In genomic region chr13:42581427-42581826, GRCh38 we compare ENCODE assay signal across 30 cellular contexts. TPM values are rescaled to one million over a fixed set of nuclear protein-coding genes. Genes with fewer than 3 reads are reported as not detected.
DNase-seq lines count a peak whose midpoint lies in the region; ATAC-seq and TF ChIP-seq lines count a peak whose summit lies in the region.
"Had no signal": no experiment of that assay in that cellular context is flagged by ENCODE, and none has a peak within 500 bp of the region (broad histone marks: within the 10 kb centered on the region; RNA-seq: fewer than 3 reads in every experiment).

No MANE protein-coding gene starts in this region.

- no peaks in the 10 kb centered on the region for H4K20me1 ChIP-seq in GM23338 (replicated peaks; ENCODE audit: insufficient read depth)
- H4K20me1 ChIP-seq: BLaER1 had no signal

- H3K4me2 ChIP-seq in GM23338 = no peak overlapping the region
- H3K4me2 ChIP-seq: BLaER1 had no signal

- H3K27me3 Mint-ChIP-seq in GM23338 (ENCODE audit: insufficient read depth, low read depth, poor library complexity) (no peaks in the 10 kb centered on the region), immature natural killer cell (ENCODE audit: low read depth in 3 of 3) (peaks cover 3 to 9% (median 4%) of the 10 kb centered on the region in 3 donors), natural killer cell (ENCODE audit: low read depth in 2 of 2) (peaks cover 0 to under 1% of the 10 kb centered on the region in 2 donors), nephron progenitor cell (ENCODE audit: low read depth, poor library complexity) (peaks cover 8% of the 10 kb centered on the region)
- H3K27me3 Mint-ChIP-seq in activated T-cell treated with anti-CD3 and anti-CD28 coated beads, Interleukin-2, amount 50 U/mL, for 72 hours (ENCODE audit: low read depth) = peaks cover 27% of the 10 kb centered on the region

- H3K27ac Mint-ChIP-seq in GM23338 (peak overlapping the region; percentile 65), immature natural killer cell (peak overlapping the region; percentile 55 to 91 (median 72)), natural killer cell (peak overlapping the region; percentile 83 to 86), nephron progenitor cell (peak overlapping the region; percentile 29)
- no peak overlapping the region for H3K27ac Mint-ChIP-seq in activated T-cell treated with anti-CD3 and anti-CD28 coated beads, Interleukin-2, amount 50 U/mL, for 72 hours
- H3K27ac Mint-ChIP-seq: CD14-positive monocyte; CD4-positive, alpha-beta memory T cell; CD4-positive, CD25-positive, alpha-beta regulatory T cell; CD8-positive, alpha-beta memory T cell had no signal

- no peaks in the 10 kb centered on the region for H3K9me3 Mint-ChIP-seq in GM23338
- H3K9me3 Mint-ChIP-seq in immature natural killer cell = no peaks in the 10 kb centered on the region
- no peaks in the 10 kb centered on the region for H3K9me3 Mint-ChIP-seq in natural killer cell
- no peaks in the 10 kb centered on the region for H3K9me3 Mint-ChIP-seq in nephron progenitor cell
- H3K9me3 Mint-ChIP-seq in activated T-cell treated with anti-CD3 and anti-CD28 coated beads, Interleukin-2, amount 50 U/mL, for 72 hours = no peaks in the 10 kb centered on the region
- H3K9me3 Mint-ChIP-seq: CD4-positive, alpha-beta memory T cell; CD4-positive, CD25-positive, alpha-beta regulatory T cell; CD8-positive, alpha-beta memory T cell had no signal

- H3K79me2 ChIP-seq in GM23338 (replicated peaks; ENCODE audit: insufficient read depth) = peaks cover 49% of the 10 kb centered on the region

- TF ChIP-seq CTCF in GM23338 (conservative IDR thresholded peaks at IDR 0.05; ENCODE audit: low read depth in 2 of 2) (no peak), natural killer cell (IDR thresholded peaks at IDR 0.05) (no peak), nephron progenitor cell (IDR thresholded peaks at IDR 0.05) (no peak), foreskin keratinocyte (conservative IDR thresholded peaks at IDR 0.05) (no peak)

- H3K4me3 Mint-ChIP-seq in GM23338 (no peak overlapping the region), immature natural killer cell (peak overlapping the region; percentile 44 to 77 (median 63)), natural killer cell (peak overlapping the region; percentile 59), nephron progenitor cell (no peak overlapping the region)
- H3K4me3 Mint-ChIP-seq in activated T-cell treated with anti-CD3 and anti-CD28 coated beads, Interleukin-2, amount 50 U/mL, for 72 hours = no peak overlapping the region
- H3K4me3 Mint-ChIP-seq: CD14-positive monocyte; CD4-positive, alpha-beta memory T cell; CD4-positive, CD25-positive, alpha-beta regulatory T cell; CD8-positive, alpha-beta memory T cell had no signal

- ATAC-seq in GM23338 = no peak
- ATAC-seq in natural killer cell = peak; percentile 63 to 79 (median 70)
- ATAC-seq in activated T-cell treated with anti-CD3 and anti-CD28 coated beads, Interleukin-2, amount 50 U/mL, for 72 hours (replicated peaks in 1 of 2) = no peak
- ATAC-seq in foreskin keratinocyte = no peak
- ATAC-seq: GM12878 had no signal

- H3K27me3 ChIP-seq in GM23338 (ENCODE audit: insufficient read depth) (no peaks in the 10 kb centered on the region), foreskin keratinocyte (peaks cover 62% of the 10 kb centered on the region)
- H3K27me3 ChIP-seq: BLaER1 had no signal

- peaks cover 40% of the 10 kb centered on the region for H3K4me1 Mint-ChIP-seq in GM23338
- H3K4me1 Mint-ChIP-seq in immature natural killer cell = peaks cover 27 to 51% of the 10 kb centered on the region in 2 donors
- H3K4me1 Mint-ChIP-seq in natural killer cell = peaks cover 33 to 38% of the 10 kb centered on the region in 2 donors
- H3K4me1 Mint-ChIP-seq in nephron progenitor cell = peaks cover 6% of the 10 kb centered on the region
- H3K4me1 Mint-ChIP-seq in activated T-cell treated with anti-CD3 and anti-CD28 coated beads, Interleukin-2, amount 50 U/mL, for 72 hours (ENCODE audit: low read depth) = peaks cover 13% of the 10 kb centered on the region
- H3K4me1 Mint-ChIP-seq: CD14-positive monocyte had no signal

- no peak overlapping the region for H3K4me3 ChIP-seq in GM23338
- H3K4me3 ChIP-seq: BLaER1, GM12878 had no signal

- no peak for DNase-seq in GM23338 (ENCODE audit: low spot score)
- DNase-seq in immature natural killer cell = peak; percentile 34 to 52 (median 49)
- no peak for DNase-seq in natural killer cell
- DNase-seq in nephron progenitor cell = no peak
- DNase-seq in NCI-H510A (lab: John Stamatoyannopoulos, UW) = no peak
- no peak for DNase-seq in activated T-cell treated with anti-CD3 and anti-CD28 coated beads, Interleukin-2, amount 50 U/mL, for 72 hours
- no peak for DNase-seq in foreskin keratinocyte
- no peak for DNase-seq in NCI-H524 (lab: John Stamatoyannopoulos, UW)
- DNase-seq: 8988T; ACHN; BE2C; C1 segment of cervical spinal cord; CD4-positive, alpha-beta memory T cell; CD4-positive, CD25-positive, alpha-beta regulatory T cell; CD8-positive, alpha-beta memory T cell; COR-L47; DMS 273 treated with DMSO at 0.1 percent for 48 hours; DMS153; DMS53; DMS79; DND-41; EL; GDM1 had no signal

- no peaks in the 10 kb centered on the region for H3F3A ChIP-seq in GM23338 (replicated peaks; ENCODE audit: low read depth)

- peaks cover 46% of the 10 kb centered on the region for H3K4me1 ChIP-seq in GM23338 (ENCODE audit: insufficient read depth)
- no peaks in the 10 kb centered on the region for H3K4me1 ChIP-seq in foreskin keratinocyte
- H3K4me1 ChIP-seq: BE2C, BLaER1 had no signal

- peaks cover 13% of the 10 kb centered on the region; the same call in 1 of the 2 replicates for H3K36me3 ChIP-seq in GM23338 (ENCODE audit: insufficient read depth)
- H3K36me3 ChIP-seq: BE2C, BLaER1 had no signal

- no peaks in the 10 kb centered on the region for H3K9me2 ChIP-seq in GM23338 (ENCODE audit: insufficient read depth)

- no peak overlapping the region for H2AFZ ChIP-seq in GM23338

- intact Hi-C loops in natural killer cell (cut with micrococcal nuclease) = loop anchor here (1.0 to 2.0 kb wide), 2 partner anchors 33 to 203 kb away; no protein-coding TSS in a partner anchor

- no peak overlapping the region for H3K27ac ChIP-seq in GM23338 (ENCODE audit: low read depth)
- H3K27ac ChIP-seq in foreskin keratinocyte = no peak overlapping the region
- H3K27ac ChIP-seq: BLaER1 had no signal

- peaks cover 26% of the 10 kb centered on the region; the same call in 2 of the 3 replicates for H3K36me3 Mint-ChIP-seq in GM23338 (ENCODE audit: low read depth)
- no peaks in the 10 kb centered on the region for H3K36me3 Mint-ChIP-seq in immature natural killer cell
- no peaks in the 10 kb centered on the region for H3K36me3 Mint-ChIP-seq in natural killer cell
- H3K36me3 Mint-ChIP-seq in nephron progenitor cell (ENCODE audit: low read depth) = no peaks in the 10 kb centered on the region
- peaks cover 0 to 1% of the 10 kb centered on the region in 2 donors for H3K36me3 Mint-ChIP-seq in activated T-cell treated with anti-CD3 and anti-CD28 coated beads, Interleukin-2, amount 50 U/mL, for 72 hours (ENCODE audit: insufficient read depth in 2 of 2)
- H3K36me3 Mint-ChIP-seq: CD14-positive monocyte; CD4-positive, alpha-beta memory T cell; CD4-positive, CD25-positive, alpha-beta regulatory T cell; CD8-positive, alpha-beta memory T cell had no signal

TF ChIP-seq in GM23338, 12 proteins besides CTCF, POLR2A, EP300 and RAD21:
- TF ChIP-seq POLR2AphosphoS5 (IDR thresholded peaks at IDR 0.05; ENCODE audit: low read depth) = no peak
- TF ChIP-seq ETS1 (IDR thresholded peaks at IDR 0.05) = no peak
- no peak for TF ChIP-seq STAT1 (IDR thresholded peaks at IDR 0.05; ENCODE audit: unreplicated experiment)
- TF ChIP-seq REST (IDR thresholded peaks at IDR 0.05; ENCODE audit: unreplicated experiment) = no peak
- TF ChIP-seq JUNB (IDR thresholded peaks at IDR 0.05; ENCODE audit: unreplicated experiment) = no peak

RNA-seq across cellular contexts. Expression of gene TNFSF11, which starts 7.5 kb away (rescaled TPM):
- 9.9 and 16.8 TPM in 2 replicates for total RNA-seq in GM23338 (2014; rRNA removed; shearing (Covaris generic))
- 9.2 and 9.9 TPM in 2 replicates for polyA plus RNA-seq in GM23338 (2016; fragmentation: Nextera tagmentation; extraction: Ambion mirVana)
- 1 to 10 TPM; 2.6 to 3.7 (median 2.7) TPM for polyA plus RNA-seq in immature natural killer cell
- 1 to 10 TPM in 2 of 3 donors, under 1 TPM in 1; 0.93 to 2.8 (median 1.0) TPM for total RNA-seq in natural killer cell
- 1 to 10 TPM; 1.6 to 2.2 TPM for total RNA-seq in activated T-cell treated with anti-CD3 and anti-CD28 coated beads, Interleukin-2, amount 50 U/mL, for 72 hours
- total RNA-seq in foreskin keratinocyte = not detected in 2 replicates
- polyA plus RNA-seq in foreskin keratinocyte = not detected in 2 replicates
- total RNA-seq: A673, Daoy, G401 had no signal
- polyA plus RNA-seq: AG04450, CD14-positive monocyte had no signal

Comparison
In these comparisons a context has a peak if more than half of its experiments do, and no peak if none do; other contexts are left out.
1. ATAC-seq: peak in natural killer cell (3 of 3); none in GM23338 (single experiment), activated T-cell treated with anti-CD3 and anti-CD28 coated beads, Interleukin-2, amount 50 U/mL, for 72 hours (0 of 2) and foreskin keratinocyte (single experiment).
2. DNase-seq: peak in immature natural killer cell (3 of 3); none in GM23338 (single experiment), natural killer cell (single experiment), nephron progenitor cell (single experiment), NCI-H510A (single experiment), activated T-cell treated with anti-CD3 and anti-CD28 coated beads, Interleukin-2, amount 50 U/mL, for 72 hours (0 of 2), foreskin keratinocyte (0 of 2) and NCI-H524 (0 of 2).
3. H3K4me3 Mint-ChIP-seq: peak in immature natural killer cell (5 of 5) and natural killer cell (single experiment); none in GM23338 (single experiment), nephron progenitor cell (single experiment) and activated T-cell treated with anti-CD3 and anti-CD28 coated beads, Interleukin-2, amount 50 U/mL, for 72 hours (0 of 2).